Comparison of ENCODE assay signal across 2 cellular contexts in genomic region chr9:134498767-134499166, GRCh38.
TF ChIP-seq lines count a peak whose summit lies in the region.

No MANE protein-coding gene starts in this region.

TF ChIP-seq in HepG2, 621 proteins besides CTCF, POLR2A, EP300 and RAD21 (continued from another document):
- TF ChIP-seq SRSF1 (optimal IDR thresholded peaks at IDR 0.05; ENCODE audit: low read depth, low read length) (no peak), MAFF (IDR thresholded peaks at IDR 0.05; ENCODE audit: low read depth, low read length) (peak; percentile 75)
TF ChIP-seq in HepG2: peak in this region for 2.

TF ChIP-seq in IMR-90, 13 proteins besides CTCF, POLR2A, EP300 and RAD21 (continued from another document):
- TF ChIP-seq MAFK (IDR thresholded peaks at IDR 0.05; ENCODE audit: low read depth, low read length): peak; percentile 71
